1 cellular context compared by ENCODE assay signal in the genomic region with DNA sequence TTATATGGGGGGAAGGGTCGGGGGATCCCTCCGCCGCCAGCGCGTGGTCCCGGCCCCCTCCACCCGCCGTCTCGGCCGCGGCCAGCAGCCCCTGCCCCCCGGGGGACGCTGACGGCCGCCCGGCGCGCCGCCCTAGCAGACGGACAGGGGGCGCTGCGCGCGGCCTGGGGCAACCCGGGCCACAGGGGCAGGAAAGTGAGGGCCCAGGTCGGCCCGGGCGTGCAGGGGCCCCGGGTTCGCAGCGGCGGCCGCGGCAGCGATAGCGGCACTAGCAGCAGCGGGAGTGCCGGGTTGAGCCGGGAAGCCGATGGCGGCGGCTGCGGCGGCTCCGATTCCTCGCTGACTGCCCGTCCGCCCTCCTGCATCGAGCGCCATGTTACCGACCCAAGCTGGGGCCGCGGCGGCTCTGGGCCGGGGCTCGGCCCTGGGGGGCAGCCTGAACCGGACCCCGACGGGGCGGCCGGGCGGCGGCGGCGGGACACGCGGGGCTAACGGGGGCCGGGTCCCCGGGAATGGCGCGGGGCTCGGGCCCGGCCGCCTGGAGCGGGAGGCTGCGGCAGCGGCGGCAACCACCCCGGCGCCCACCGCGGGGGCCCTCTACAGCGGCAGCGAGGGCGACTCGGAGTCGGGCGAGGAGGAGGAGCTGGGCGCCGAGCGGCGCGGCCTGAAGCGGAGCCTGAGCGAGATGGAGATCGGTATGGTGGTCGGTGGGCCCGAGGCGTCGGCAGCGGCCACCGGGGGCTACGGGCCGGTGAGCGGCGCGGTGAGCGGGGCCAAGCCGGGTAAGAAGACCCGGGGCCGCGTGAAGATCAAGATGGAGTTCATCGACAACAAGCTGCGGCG.
TF ChIP-seq lines count a peak whose summit lies in the region.

No MANE protein-coding gene starts in this region.

TF ChIP-seq in K562, 482 proteins besides CTCF, POLR2A, EP300 and RAD21 (continued from another document and continues in another):
- TF ChIP-seq, protein P1, sequence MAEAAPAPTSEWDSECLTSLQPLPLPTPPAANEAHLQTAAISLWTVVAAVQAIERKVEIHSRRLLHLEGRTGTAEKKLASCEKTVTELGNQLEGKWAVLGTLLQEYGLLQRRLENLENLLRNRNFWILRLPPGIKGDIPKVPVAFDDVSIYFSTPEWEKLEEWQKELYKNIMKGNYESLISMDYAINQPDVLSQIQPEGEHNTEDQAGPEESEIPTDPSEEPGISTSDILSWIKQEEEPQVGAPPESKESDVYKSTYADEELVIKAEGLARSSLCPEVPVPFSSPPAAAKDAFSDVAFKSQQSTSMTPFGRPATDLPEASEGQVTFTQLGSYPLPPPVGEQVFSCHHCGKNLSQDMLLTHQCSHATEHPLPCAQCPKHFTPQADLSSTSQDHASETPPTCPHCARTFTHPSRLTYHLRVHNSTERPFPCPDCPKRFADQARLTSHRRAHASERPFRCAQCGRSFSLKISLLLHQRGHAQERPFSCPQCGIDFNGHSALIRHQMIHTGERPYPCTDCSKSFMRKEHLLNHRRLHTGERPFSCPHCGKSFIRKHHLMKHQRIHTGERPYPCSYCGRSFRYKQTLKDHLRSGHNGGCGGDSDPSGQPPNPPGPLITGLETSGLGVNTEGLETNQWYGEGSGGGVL (CRISPR knock-in tag; IDR thresholded peaks at IDR 0.05): no peak
- TF ChIP-seq, protein P2, sequence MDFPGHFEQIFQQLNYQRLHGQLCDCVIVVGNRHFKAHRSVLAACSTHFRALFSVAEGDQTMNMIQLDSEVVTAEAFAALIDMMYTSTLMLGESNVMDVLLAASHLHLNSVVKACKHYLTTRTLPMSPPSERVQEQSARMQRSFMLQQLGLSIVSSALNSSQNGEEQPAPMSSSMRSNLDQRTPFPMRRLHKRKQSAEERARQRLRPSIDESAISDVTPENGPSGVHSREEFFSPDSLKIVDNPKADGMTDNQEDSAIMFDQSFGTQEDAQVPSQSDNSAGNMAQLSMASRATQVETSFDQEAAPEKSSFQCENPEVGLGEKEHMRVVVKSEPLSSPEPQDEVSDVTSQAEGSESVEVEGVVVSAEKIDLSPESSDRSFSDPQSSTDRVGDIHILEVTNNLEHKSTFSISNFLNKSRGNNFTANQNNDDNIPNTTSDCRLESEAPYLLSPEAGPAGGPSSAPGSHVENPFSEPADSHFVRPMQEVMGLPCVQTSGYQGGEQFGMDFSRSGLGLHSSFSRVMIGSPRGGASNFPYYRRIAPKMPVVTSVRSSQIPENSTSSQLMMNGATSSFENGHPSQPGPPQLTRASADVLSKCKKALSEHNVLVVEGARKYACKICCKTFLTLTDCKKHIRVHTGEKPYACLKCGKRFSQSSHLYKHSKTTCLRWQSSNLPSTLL (IDR thresholded peaks at IDR 0.05): no peak
- TF ChIP-seq, protein P3, sequence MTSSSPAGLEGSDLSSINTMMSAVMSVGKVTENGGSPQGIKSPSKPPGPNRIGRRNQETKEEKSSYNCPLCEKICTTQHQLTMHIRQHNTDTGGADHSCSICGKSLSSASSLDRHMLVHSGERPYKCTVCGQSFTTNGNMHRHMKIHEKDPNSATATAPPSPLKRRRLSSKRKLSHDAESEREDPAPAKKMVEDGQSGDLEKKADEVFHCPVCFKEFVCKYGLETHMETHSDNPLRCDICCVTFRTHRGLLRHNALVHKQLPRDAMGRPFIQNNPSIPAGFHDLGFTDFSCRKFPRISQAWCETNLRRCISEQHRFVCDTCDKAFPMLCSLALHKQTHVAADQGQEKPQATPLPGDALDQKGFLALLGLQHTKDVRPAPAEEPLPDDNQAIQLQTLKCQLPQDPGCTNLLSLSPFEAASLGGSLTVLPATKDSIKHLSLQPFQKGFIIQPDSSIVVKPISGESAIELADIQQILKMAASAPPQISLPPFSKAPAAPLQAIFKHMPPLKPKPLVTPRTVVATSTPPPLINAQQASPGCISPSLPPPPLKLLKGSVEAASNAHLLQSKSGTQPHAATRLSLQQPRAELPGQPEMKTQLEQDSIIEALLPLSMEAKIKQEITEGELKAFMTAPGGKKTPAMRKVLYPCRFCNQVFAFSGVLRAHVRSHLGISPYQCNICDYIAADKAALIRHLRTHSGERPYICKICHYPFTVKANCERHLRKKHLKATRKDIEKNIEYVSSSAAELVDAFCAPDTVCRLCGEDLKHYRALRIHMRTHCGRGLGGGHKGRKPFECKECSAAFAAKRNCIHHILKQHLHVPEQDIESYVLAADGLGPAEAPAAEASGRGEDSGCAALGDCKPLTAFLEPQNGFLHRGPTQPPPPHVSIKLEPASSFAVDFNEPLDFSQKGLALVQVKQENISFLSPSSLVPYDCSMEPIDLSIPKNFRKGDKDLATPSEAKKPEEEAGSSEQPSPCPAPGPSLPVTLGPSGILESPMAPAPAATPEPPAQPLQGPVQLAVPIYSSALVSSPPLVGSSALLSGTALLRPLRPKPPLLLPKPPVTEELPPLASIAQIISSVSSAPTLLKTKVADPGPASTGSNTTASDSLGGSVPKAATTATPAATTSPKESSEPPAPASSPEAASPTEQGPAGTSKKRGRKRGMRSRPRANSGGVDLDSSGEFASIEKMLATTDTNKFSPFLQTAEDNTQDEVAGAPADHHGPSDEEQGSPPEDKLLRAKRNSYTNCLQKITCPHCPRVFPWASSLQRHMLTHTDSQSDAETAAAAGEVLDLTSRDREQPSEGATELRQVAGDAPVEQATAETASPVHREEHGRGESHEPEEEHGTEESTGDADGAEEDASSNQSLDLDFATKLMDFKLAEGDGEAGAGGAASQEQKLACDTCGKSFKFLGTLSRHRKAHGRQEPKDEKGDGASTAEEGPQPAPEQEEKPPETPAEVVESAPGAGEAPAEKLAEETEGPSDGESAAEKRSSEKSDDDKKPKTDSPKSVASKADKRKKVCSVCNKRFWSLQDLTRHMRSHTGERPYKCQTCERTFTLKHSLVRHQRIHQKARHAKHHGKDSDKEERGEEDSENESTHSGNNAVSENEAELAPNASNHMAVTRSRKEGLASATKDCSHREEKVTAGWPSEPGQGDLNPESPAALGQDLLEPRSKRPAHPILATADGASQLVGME (CRISPR knock-in tag; IDR thresholded peaks at IDR 0.05): peak; percentile 80
- peak; percentile 55 to 59; a peak in 3 of 4 replicates for TF ChIP-seq NRF1 (conservative IDR thresholded peaks at IDR 0.05 in 1 of 2, IDR thresholded peaks at IDR 0.05 in 1 of 2)
- no peak for TF ChIP-seq ZNF79 (CRISPR knock-in tag; IDR thresholded peaks at IDR 0.05; ENCODE audit: low read depth)
- no peak for TF ChIP-seq ZNF324 (CRISPR knock-in tag; IDR thresholded peaks at IDR 0.05)
- no peak for TF ChIP-seq DACH1 (IDR thresholded peaks at IDR 0.05; ENCODE audit: partially characterized antibody)
- no peak for TF ChIP-seq ZNF785 (CRISPR knock-in tag; IDR thresholded peaks at IDR 0.05)
- no peak for TF ChIP-seq ARNT (IDR thresholded peaks at IDR 0.05)
- no peak for TF ChIP-seq SRSF3 (IDR thresholded peaks at IDR 0.05; ENCODE audit: insufficient read depth, low read length)
- TF ChIP-seq SRSF7 (optimal IDR thresholded peaks at IDR 0.05; ENCODE audit: low read depth, low read length): no peak
- TF ChIP-seq, protein P4, sequence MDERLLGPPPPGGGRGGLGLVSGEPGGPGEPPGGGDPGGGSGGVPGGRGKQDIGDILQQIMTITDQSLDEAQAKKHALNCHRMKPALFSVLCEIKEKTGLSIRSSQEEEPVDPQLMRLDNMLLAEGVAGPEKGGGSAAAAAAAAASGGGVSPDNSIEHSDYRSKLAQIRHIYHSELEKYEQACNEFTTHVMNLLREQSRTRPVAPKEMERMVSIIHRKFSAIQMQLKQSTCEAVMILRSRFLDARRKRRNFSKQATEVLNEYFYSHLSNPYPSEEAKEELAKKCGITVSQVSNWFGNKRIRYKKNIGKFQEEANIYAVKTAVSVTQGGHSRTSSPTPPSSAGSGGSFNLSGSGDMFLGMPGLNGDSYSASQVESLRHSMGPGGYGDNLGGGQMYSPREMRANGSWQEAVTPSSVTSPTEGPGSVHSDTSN (CRISPR knock-in tag; IDR thresholded peaks at IDR 0.05; ENCODE audit: low read depth): no peak
- TF ChIP-seq, protein P4 (tag; conservative IDR thresholded peaks at IDR 0.05; ENCODE audit: low read depth): no peak
- TF ChIP-seq NFXL1 (CRISPR knock-in tag; IDR thresholded peaks at IDR 0.05): no peak
- no peak for TF ChIP-seq HOXB6 (CRISPR knock-in tag; IDR thresholded peaks at IDR 0.05; ENCODE audit: borderline replicate concordance)
- TF ChIP-seq CBX3 (IDR thresholded peaks at IDR 0.05; ENCODE audit: borderline replicate concordance in 1 of 2, low read length in 2 of 2): no peak
- TF ChIP-seq RBM25 (IDR thresholded peaks at IDR 0.05; ENCODE audit: low read depth, low read length, severe bottlenecking): no peak
- no peak for TF ChIP-seq PPARD (CRISPR knock-in tag; IDR thresholded peaks at IDR 0.05)
- no peak for TF ChIP-seq LEF1 (IDR thresholded peaks at IDR 0.05)
- no peak for TF ChIP-seq GATA2 (CRISPR knock-in tag; IDR thresholded peaks at IDR 0.05)
- no peak for TF ChIP-seq PYGO2 (tag; IDR thresholded peaks at IDR 0.05)
- peak; percentile 72 for TF ChIP-seq BRD4 (IDR thresholded peaks at IDR 0.05)
- TF ChIP-seq KLF13 (tag; IDR thresholded peaks at IDR 0.05; ENCODE audit: borderline replicate concordance, low read depth): no peak
- no peak; the same call in 1 of the 2 replicates for TF ChIP-seq GTF2E2 (tag; IDR thresholded peaks at IDR 0.05)
- no peak for TF ChIP-seq SRSF1 (IDR thresholded peaks at IDR 0.05; ENCODE audit: low read depth, low read length)
- TF ChIP-seq E2F3 (CRISPR knock-in tag; IDR thresholded peaks at IDR 0.05): no peak
- TF ChIP-seq JUND (IDR thresholded peaks at IDR 0.05; ENCODE audit: borderline replicate concordance, low read depth, low read length): peak; percentile 43; the same call in 1 of the 2 replicates
- TF ChIP-seq JUND (tag; IDR thresholded peaks at IDR 0.05; ENCODE audit: borderline replicate concordance, low read depth, low read length): no peak; the same call in 2 of the 3 replicates
- no peak; the same call in 1 of the 2 replicates for TF ChIP-seq HDAC8 (tag; IDR thresholded peaks at IDR 0.05)
- no peak for TF ChIP-seq ZNF134 (CRISPR knock-in tag; conservative IDR thresholded peaks at IDR 0.05)
- TF ChIP-seq SNIP1 (IDR thresholded peaks at IDR 0.05; ENCODE audit: low read depth): no peak
- TF ChIP-seq SMAD2 (IDR thresholded peaks at IDR 0.05; ENCODE audit: low read depth, low read length): no peak
- TF ChIP-seq FOXJ3 (CRISPR knock-in tag; IDR thresholded peaks at IDR 0.05): no peak
- no peak for TF ChIP-seq SIRT6 (IDR thresholded peaks at IDR 0.05; ENCODE audit: low read depth, low read length)
- TF ChIP-seq, protein P5, sequence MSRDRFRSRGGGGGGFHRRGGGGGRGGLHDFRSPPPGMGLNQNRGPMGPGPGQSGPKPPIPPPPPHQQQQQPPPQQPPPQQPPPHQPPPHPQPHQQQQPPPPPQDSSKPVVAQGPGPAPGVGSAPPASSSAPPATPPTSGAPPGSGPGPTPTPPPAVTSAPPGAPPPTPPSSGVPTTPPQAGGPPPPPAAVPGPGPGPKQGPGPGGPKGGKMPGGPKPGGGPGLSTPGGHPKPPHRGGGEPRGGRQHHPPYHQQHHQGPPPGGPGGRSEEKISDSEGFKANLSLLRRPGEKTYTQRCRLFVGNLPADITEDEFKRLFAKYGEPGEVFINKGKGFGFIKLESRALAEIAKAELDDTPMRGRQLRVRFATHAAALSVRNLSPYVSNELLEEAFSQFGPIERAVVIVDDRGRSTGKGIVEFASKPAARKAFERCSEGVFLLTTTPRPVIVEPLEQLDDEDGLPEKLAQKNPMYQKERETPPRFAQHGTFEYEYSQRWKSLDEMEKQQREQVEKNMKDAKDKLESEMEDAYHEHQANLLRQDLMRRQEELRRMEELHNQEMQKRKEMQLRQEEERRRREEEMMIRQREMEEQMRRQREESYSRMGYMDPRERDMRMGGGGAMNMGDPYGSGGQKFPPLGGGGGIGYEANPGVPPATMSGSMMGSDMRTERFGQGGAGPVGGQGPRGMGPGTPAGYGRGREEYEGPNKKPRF (IDR thresholded peaks at IDR 0.05; ENCODE audit: low read depth, low read length): no peak
- TF ChIP-seq POLR3G (IDR thresholded peaks at IDR 0.05; ENCODE audit: extremely low read depth, insufficient read length, insufficient replicate concordance): no peak
- no peak for TF ChIP-seq NFRKB (IDR thresholded peaks at IDR 0.05; ENCODE audit: low read depth)
- TF ChIP-seq, protein P6, sequence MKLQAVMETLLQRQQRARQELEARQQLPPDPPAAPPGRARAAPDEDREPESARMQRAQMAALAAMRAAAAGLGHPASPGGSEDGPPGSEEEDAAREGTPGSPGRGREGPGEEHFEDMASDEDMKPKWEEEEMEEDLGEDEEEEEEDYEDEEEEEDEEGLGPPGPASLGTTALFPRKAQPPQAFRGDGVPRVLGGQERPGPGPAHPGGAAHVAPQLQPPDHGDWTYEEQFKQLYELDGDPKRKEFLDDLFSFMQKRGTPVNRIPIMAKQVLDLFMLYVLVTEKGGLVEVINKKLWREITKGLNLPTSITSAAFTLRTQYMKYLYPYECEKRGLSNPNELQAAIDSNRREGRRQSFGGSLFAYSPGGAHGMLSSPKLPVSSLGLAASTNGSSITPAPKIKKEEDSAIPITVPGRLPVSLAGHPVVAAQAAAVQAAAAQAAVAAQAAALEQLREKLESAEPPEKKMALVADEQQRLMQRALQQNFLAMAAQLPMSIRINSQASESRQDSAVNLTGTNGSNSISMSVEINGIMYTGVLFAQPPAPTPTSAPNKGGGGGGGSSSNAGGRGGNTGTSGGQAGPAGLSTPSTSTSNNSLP (IDR thresholded peaks at IDR 0.05; ENCODE audit: borderline replicate concordance, low read depth, low read length): peak; percentile 89; the same call in 1 of the 2 replicates
- TF ChIP-seq CBX8 (IDR thresholded peaks at IDR 0.05; ENCODE audit: borderline replicate concordance, extremely low read depth, low read depth, low read length, poor library complexity, severe bottlenecking): no peak
- TF ChIP-seq EHMT2 (IDR thresholded peaks at IDR 0.05): no peak
- TF ChIP-seq, protein P7, sequence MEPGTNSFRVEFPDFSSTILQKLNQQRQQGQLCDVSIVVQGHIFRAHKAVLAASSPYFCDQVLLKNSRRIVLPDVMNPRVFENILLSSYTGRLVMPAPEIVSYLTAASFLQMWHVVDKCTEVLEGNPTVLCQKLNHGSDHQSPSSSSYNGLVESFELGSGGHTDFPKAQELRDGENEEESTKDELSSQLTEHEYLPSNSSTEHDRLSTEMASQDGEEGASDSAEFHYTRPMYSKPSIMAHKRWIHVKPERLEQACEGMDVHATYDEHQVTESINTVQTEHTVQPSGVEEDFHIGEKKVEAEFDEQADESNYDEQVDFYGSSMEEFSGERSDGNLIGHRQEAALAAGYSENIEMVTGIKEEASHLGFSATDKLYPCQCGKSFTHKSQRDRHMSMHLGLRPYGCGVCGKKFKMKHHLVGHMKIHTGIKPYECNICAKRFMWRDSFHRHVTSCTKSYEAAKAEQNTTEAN (CRISPR knock-in tag; IDR thresholded peaks at IDR 0.05): no peak
- no peak for TF ChIP-seq RBM34 (IDR thresholded peaks at IDR 0.05; ENCODE audit: borderline replicate concordance, insufficient read depth, low read length)
- TF ChIP-seq, protein P8, sequence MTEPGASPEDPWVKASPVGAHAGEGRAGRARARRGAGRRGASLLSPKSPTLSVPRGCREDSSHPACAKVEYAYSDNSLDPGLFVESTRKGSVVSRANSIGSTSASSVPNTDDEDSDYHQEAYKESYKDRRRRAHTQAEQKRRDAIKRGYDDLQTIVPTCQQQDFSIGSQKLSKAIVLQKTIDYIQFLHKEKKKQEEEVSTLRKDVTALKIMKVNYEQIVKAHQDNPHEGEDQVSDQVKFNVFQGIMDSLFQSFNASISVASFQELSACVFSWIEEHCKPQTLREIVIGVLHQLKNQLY (CRISPR knock-in tag; conservative IDR thresholded peaks at IDR 0.05): no peak
